ENCODE assay signal across 8 cellular contexts in the genomic region with DNA sequence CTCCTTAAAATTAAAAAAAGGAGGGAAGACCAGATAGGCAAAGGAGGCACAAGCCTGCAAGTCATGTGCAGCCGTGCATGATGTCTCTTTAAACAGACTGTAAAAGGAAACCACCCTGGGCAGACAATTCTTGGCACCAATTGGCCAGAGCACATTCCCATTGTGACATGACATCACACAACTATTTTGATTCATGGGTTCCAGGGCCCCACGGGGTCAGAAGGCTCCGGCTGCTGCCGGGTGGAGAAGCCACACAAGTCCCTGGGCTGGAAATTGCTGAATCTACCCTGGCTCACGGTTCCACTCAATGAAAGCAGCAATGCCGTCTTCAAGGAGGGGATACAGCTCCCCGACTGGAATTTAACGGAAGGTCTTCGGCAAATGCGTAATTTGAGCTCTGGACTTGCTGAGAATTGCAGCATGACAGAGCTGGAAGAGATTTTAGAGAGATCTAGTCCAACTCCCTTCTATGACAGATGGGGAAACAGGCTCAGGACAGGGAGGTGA.
DNase-seq lines count a peak whose midpoint lies in the region; TF ChIP-seq lines count a peak whose summit lies in the region.

No MANE protein-coding gene starts in this region.

- peak overlapping the region; percentile 60 for H3K27ac ChIP-seq in stomach smooth muscle (ENCODE audit: low read length)

- H3K27me3 ChIP-seq in Caco-2 (replicated peaks; ENCODE audit: control insufficient read depth, insufficient read depth, low read length) (no peaks in the 10 kb centered on the region), stomach smooth muscle (ENCODE audit: control insufficient read depth in 1 of 2, insufficient read depth in 2 of 2, low read length in 2 of 2) (no peaks in the 10 kb centered on the region)

- no TSS peak for BruUV-seq in Caco-2 (replicated peaks; lab: Mats Ljungman, UMichigan)

- DNase-seq in Caco-2: peak; percentile 67 to 76
- DNase-seq in NCI-H2029 (lab: John Stamatoyannopoulos, UW): peak; percentile 84
- DNase-seq in astrocyte of the hippocampus (ENCODE audit: low read depth, low spot score): peak; percentile 96
- peak; percentile 81 for DNase-seq in islet precursor cell
- no peak for DNase-seq in stimulated activated CD8-positive, alpha-beta memory T cell treated with anti-CD3 and anti-CD28 coated beads, Interleukin-4, amount 100 ng/mL, for 48 hours
- DNase-seq in activated CD4-positive, alpha-beta T cell treated with anti-CD3 and anti-CD28 coated beads for 4 hours: no peak
- DNase-seq in cerebellar nuclear complex (lab: John Stamatoyannopoulos, UW): no peak

- CTCF ChIA-PET in Caco-2 (lab: Charles Lee): interaction anchor here (0.7 to 1.3 kb wide), 6 partner anchors 8 to 117 kb away, joined by 3 to 13 read pairs (median 4); no protein-coding TSS in a partner anchor

- H3K9me3 ChIP-seq in Caco-2 (peaks cover 11% of the 10 kb centered on the region; the same call in 1 of the 2 replicates), stomach smooth muscle (ENCODE audit: control insufficient read depth in 2 of 2, low read length in 2 of 2) (no peaks in the 10 kb centered on the region)

- H3K4me3 ChIP-seq in Caco-2 (ENCODE audit: low read depth, low read length) (no peak overlapping the region), stomach smooth muscle (ENCODE audit: low read length in 2 of 2) (peak overlapping the region; percentile 64 to 81)

- POLR2A ChIA-PET in Caco-2 (lab: Charles Lee): interaction anchor here (0.6 kb wide), 1 partner anchor 395 kb away, joined by 5 read pairs; the partner anchor contains the start of gene NUB1

- H3K36me3 ChIP-seq in Caco-2 (ENCODE audit: control insufficient read depth, insufficient read depth, low read length): no peaks in the 10 kb centered on the region
- no peaks in the 10 kb centered on the region for H3K36me3 ChIP-seq in stomach smooth muscle (ENCODE audit: control insufficient read depth in 2 of 2, insufficient read depth in 2 of 2, low read length in 2 of 2)

- no peaks in the 10 kb centered on the region for H3K36me3 Mint-ChIP-seq in Caco-2 (ENCODE audit: insufficient read depth, unreplicated experiment)

- intact Hi-C loops in Caco-2 (cut with micrococcal nuclease; ENCODE audit: unreplicated experiment): loop anchor here (1.0 kb wide), 2 partner anchors 9 kb away; no protein-coding TSS in a partner anchor

- H3K4me1 ChIP-seq in Caco-2 (peaks cover 6% of the 10 kb centered on the region; the same call in 1 of the 2 replicates), stomach smooth muscle (ENCODE audit: control insufficient read depth, insufficient read depth, low read length) (peaks cover 22% of the 10 kb centered on the region)

- H3K27me3 Mint-ChIP-seq in Caco-2 (ENCODE audit: insufficient read depth, unreplicated experiment): no peaks in the 10 kb centered on the region

- H3K4me1 Mint-ChIP-seq in Caco-2 (ENCODE audit: low read depth, unreplicated experiment): no peaks in the 10 kb centered on the region

- peak in 1 of 2 experiments; percentile 54 for TF ChIP-seq CTCF in Caco-2 (IDR thresholded peaks at IDR 0.05; ENCODE audit: insufficient read depth in 1 of 2, low read depth in 1 of 2, low read length in 1 of 2, severe bottlenecking in 1 of 2, unreplicated experiment in 1 of 2)

- peak overlapping the region; percentile 51 to 72 for H3K9ac ChIP-seq in stomach smooth muscle (ENCODE audit: low read length in 2 of 2)

- H3K27ac Mint-ChIP-seq in Caco-2 (ENCODE audit: unreplicated experiment): no peak overlapping the region

- H3K4me3 Mint-ChIP-seq in Caco-2 (ENCODE audit: unreplicated experiment): peak overlapping the region; percentile 33

- H3K9me3 Mint-ChIP-seq in Caco-2 (ENCODE audit: unreplicated experiment): no peaks in the 10 kb centered on the region

Comparison
In these comparisons a context has a peak if more than half of its experiments do, and no peak if none do; other contexts are left out.
1. DNase-seq: peak in Caco-2 (2 of 2), NCI-H2029 (single experiment), astrocyte of the hippocampus (single experiment) and islet precursor cell (single experiment); none in stimulated activated CD8-positive, alpha-beta memory T cell treated with anti-CD3 and anti-CD28 coated beads, Interleukin-4, amount 100 ng/mL, for 48 hours (single experiment), activated CD4-positive, alpha-beta T cell treated with anti-CD3 and anti-CD28 coated beads for 4 hours (0 of 2) and cerebellar nuclear complex (0 of 2).